In genomic region chr11:83862691-83863090, GRCh38 we compare ENCODE assay signal across 20 cellular contexts.
"Had no signal": no experiment of that assay in that cellular context is flagged by ENCODE, and none has a peak within 500 bp of the region (broad histone marks: within the 10 kb centered on the region; RNA-seq: fewer than 3 reads in every experiment).

No MANE protein-coding gene starts in this region.

- H3K4me3 ChIP-seq: psoas muscle, thoracic aorta, uterus had no signal

- H3K36me3 ChIP-seq: brain microvascular endothelial cell, thoracic aorta, uterus had no signal

- H2AFZ ChIP-seq: parathyroid adenoma had no signal

- H3K9me3 ChIP-seq: psoas muscle, thoracic aorta, uterus had no signal

- H3K27me3 ChIP-seq: brain microvascular endothelial cell, uterus had no signal

- H3K79me2 ChIP-seq: parathyroid adenoma had no signal

- H3K9ac ChIP-seq: parathyroid adenoma had no signal

- DNase-seq: activated CD4-positive, alpha-beta T cell treated with anti-CD3 and anti-CD28 coated beads for 4 hours; activated CD4-positive, alpha-beta T cell treated with anti-CD3 and anti-CD28 coated beads, Interleukin-2, amount 50 U/mL, for 4 hours; activated naive CD4-positive, alpha-beta T cell; activated T-cell treated with anti-CD3 and anti-CD28 coated beads for 4 hours; activated T-cell treated with anti-CD3 and anti-CD28 coated beads, Interleukin-2, amount 50 U/mL, for 72 hours; brain microvascular endothelial cell; central memory CD4-positive, alpha-beta T cell; foreskin fibroblast; naive thymus-derived CD8-positive, alpha-beta T cell; occipital lobe; psoas muscle; stimulated activated CD4-positive, alpha-beta T cell treated with anti-CD3 and anti-CD28 coated beads, Interleukin-2, amount 100 ng/mL, for 48 hours; stimulated activated naive CD8-positive, alpha-beta T cell treated with anti-CD3 and anti-CD28 coated beads, Interleukin-15, Interleukin-2, amounts not matched to agents 100 U/mL and 50 U/mL, for 24 hours; trophoblast cell; uterus had no signal

- H3K4me1 ChIP-seq: parathyroid adenoma, psoas muscle, uterus had no signal

- H3K27ac ChIP-seq: brain microvascular endothelial cell, parathyroid adenoma, psoas muscle, thoracic aorta, uterus, VCaP had no signal

- ATAC-seq: activated naive CD4-positive, alpha-beta T cell treated with anti-CD3 and anti-CD28 coated beads, Interleukin-2, amount 50 U/mL, for 72 hours; activated T-cell treated with anti-CD3 and anti-CD28 coated beads, Interleukin-2, amount 50 U/mL, for 72 hours; esophagus mucosa; naive thymus-derived CD8-positive, alpha-beta T cell; psoas muscle; stimulated activated naive CD8-positive, alpha-beta T cell treated with anti-CD3 and anti-CD28 coated beads, Interleukin-15, Interleukin-2, amounts not matched to agents 100 U/mL and 50 U/mL, for 24 hours had no signal
